25 cellular contexts compared by ENCODE assay signal in the genomic region with DNA sequence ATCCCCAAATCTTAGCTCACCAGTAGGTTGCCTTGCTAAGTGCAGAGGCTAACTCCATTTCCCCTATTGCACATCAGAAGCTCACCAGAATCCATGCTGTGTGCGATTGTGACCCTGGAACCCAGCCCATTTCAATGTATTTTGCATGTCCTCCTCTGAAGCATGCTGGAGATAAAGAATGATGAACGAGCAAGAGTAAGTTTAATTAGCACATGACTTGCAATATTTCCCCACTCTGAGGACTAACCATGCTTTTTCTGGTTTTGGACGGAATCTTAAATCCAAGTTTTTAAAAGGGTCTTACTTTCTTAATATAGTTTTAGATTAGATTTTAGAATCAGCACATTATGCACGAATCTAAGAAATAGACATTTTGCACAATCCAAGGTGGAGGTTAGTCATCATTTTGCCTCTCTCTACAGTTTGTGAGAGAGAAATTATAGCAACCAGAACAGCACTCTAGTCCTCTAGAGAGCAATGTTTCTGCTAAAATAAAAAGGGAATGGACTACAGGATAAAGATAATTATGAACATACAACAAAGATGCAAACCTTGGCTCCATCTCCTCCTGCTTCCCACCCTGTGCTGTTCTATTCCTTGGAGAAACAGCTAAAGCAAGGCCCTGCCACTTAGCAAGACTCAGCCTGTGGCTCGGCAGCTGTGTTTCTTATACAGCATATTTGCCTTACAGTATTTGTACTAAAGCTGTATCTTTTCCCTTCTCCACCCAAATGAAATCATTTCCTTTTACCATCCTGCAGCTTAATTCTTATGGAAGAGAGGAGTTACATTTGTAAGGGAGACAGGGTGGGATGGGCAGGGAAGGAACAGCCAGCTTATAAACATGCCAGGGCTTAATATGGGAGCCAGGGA. TPM values are rescaled to one million over a fixed set of nuclear protein-coding genes. Genes with fewer than 3 reads are reported as not detected.
A peak's percentile ranks its signal among the peaks of the same experiment; 100 is the strongest.
DNase-seq lines count a peak whose midpoint lies in the region; ATAC-seq, FAIRE-seq and TF ChIP-seq lines count a peak whose summit lies in the region.
"Had no signal": no experiment of that assay in that cellular context is flagged by ENCODE, and none has a peak within 500 bp of the region (broad histone marks: within the 10 kb centered on the region; RNA-seq: fewer than 3 reads in every experiment).

No MANE protein-coding gene starts in this region.

- CTCF ChIA-PET in HepG2 (lab: Yijun Ruan, JAX; ENCODE audit: low intra/inter-chr PET ratio, low total read pairs) = no interaction called here

- H3K27me3 ChIP-seq in HepG2 (ENCODE audit: control insufficient read depth in 1 of 2, insufficient read depth in 2 of 2, low read length in 2 of 2) (no peaks in the 10 kb centered on the region), right lobe of liver (no peaks in the 10 kb centered on the region), neural progenitor cell (no peaks in the 10 kb centered on the region), uterus (no peaks in the 10 kb centered on the region)
- H3K27me3 ChIP-seq: colonic mucosa, MG63, Peyer's patch, vagina had no signal

- peaks cover 9% of the 10 kb centered on the region for H3K27me3 Mint-ChIP-seq in neural progenitor cell (ENCODE audit: insufficient read depth, low read depth)

- H3K4me3 ChIP-seq in HepG2 (replicated peaks in 1 of 3; ENCODE audit: insufficient read depth in 1 of 3, low read depth in 2 of 3, low read length in 3 of 3) (no peak overlapping the region), right lobe of liver (no peak overlapping the region), fibroblast of the aortic adventitia (ENCODE audit: low read depth, low read length) (no peak overlapping the region), neural progenitor cell (no peak overlapping the region), uterus (no peak overlapping the region)
- H3K4me3 ChIP-seq: colonic mucosa, HAP-1, MG63, Peyer's patch, skin epidermis, vagina had no signal

- FAIRE-seq in HepG2 (lab: Jason Lieb, UNC) = no peak
- FAIRE-seq: A204.1 had no signal

- peaks cover 20% of the 10 kb centered on the region for H3K4me1 Mint-ChIP-seq in neural progenitor cell
- H3K4me1 Mint-ChIP-seq: stimulated activated naive CD8-positive, alpha-beta T cell treated with anti-CD3 and anti-CD28 coated beads, Interleukin-15, amount 100 ng/mL, for 72 hours had no signal

- no peak overlapping the region for H3K27ac Mint-ChIP-seq in neural progenitor cell
- H3K27ac Mint-ChIP-seq: activated naive CD4-positive, alpha-beta T cell treated with anti-CD3 and anti-CD28 coated beads for 36 hours; stimulated activated naive CD8-positive, alpha-beta T cell treated with anti-CD3 and anti-CD28 coated beads, Interleukin-15, amount 100 ng/mL, for 72 hours had no signal

- BruUV-seq in HepG2 (replicated peaks; lab: Mats Ljungman, UMichigan) = no TSS peak

- H2AFZ ChIP-seq in HepG2 (ENCODE audit: low read length) (no peak overlapping the region), neural progenitor cell (replicated peaks) (peak overlapping the region; percentile 90)

- in situ Hi-C loops in HepG2 (cut with HindIII; ENCODE audit: extremely low pct_ligation_motif_present, low pct_unique_long_range_greater_than_20kb) = no loop called here

- no peak for TF ChIP-seq CTCF in HepG2 (CRISPR knock-in tag; IDR thresholded peaks at IDR 0.05)
- TF ChIP-seq CTCF in right lobe of liver (IDR thresholded peaks at IDR 0.05) = no peak
- no peak for TF ChIP-seq CTCF in fibroblast of the aortic adventitia (IDR thresholded peaks at IDR 0.05; ENCODE audit: insufficient read depth, low read length)
- no peak for TF ChIP-seq CTCF in neural progenitor cell (IDR thresholded peaks at IDR 0.05)
- no peak for TF ChIP-seq CTCF in uterus (IDR thresholded peaks at IDR 0.05)

- no peaks in the 10 kb centered on the region for H4K20me1 ChIP-seq in HepG2 (ENCODE audit: insufficient read depth, low read length)
- no peaks in the 10 kb centered on the region for H4K20me1 ChIP-seq in neural progenitor cell (ENCODE audit: low read depth)

- H3K9me3 Mint-ChIP-seq in neural progenitor cell = peaks cover 3% of the 10 kb centered on the region
- H3K9me3 Mint-ChIP-seq: activated naive CD4-positive, alpha-beta T cell treated with anti-CD3 and anti-CD28 coated beads for 36 hours; activated T-cell treated with anti-CD3 and anti-CD28 coated beads, Interleukin-2, amount 50 U/mL, for 4 hours; stimulated activated naive CD8-positive, alpha-beta T cell treated with anti-CD3 and anti-CD28 coated beads, Interleukin-15, amount 100 ng/mL, for 72 hours had no signal

- no peaks in the 10 kb centered on the region for H3F3A ChIP-seq in neural progenitor cell (ENCODE audit: low read depth)

- no peak for TF ChIP-seq EP300 in HepG2 (IDR thresholded peaks at IDR 0.05; ENCODE audit: low read depth in 2 of 2, low read length in 2 of 2)
- TF ChIP-seq EP300 in HepG2 (CRISPR knock-in tag; IDR thresholded peaks at IDR 0.05; ENCODE audit: borderline replicate concordance) = no peak

- H3K79me2 ChIP-seq in HepG2 (ENCODE audit: insufficient read depth, low read length) = no peaks in the 10 kb centered on the region
- H3K79me2 ChIP-seq in neural progenitor cell (ENCODE audit: low read depth) = no peaks in the 10 kb centered on the region

- H3K36me3 ChIP-seq in HepG2 (replicated peaks in 1 of 2; ENCODE audit: control insufficient read depth in 1 of 2, insufficient read depth in 2 of 2, low read length in 2 of 2) (no peaks in the 10 kb centered on the region), right lobe of liver (no peaks in the 10 kb centered on the region), neural progenitor cell (no peaks in the 10 kb centered on the region), uterus (no peaks in the 10 kb centered on the region)
- H3K36me3 ChIP-seq: colonic mucosa, HAP-1, MG63, Peyer's patch, vagina had no signal

- H3K36me3 Mint-ChIP-seq in neural progenitor cell = no peaks in the 10 kb centered on the region

- POLR2A ChIA-PET in HepG2 (lab: Yijun Ruan, JAX) = no interaction called here

- H3K27ac ChIP-seq in HepG2 (ENCODE audit: extremely low read length, insufficient read depth, low read length) = no peak overlapping the region
- H3K27ac ChIP-seq in right lobe of liver = no peak overlapping the region
- no peak overlapping the region for H3K27ac ChIP-seq in neural progenitor cell
- peak overlapping the region; percentile 58 to 71 for H3K27ac ChIP-seq in uterus
- H3K27ac ChIP-seq: colonic mucosa, Peyer's patch, vagina had no signal

- TF ChIP-seq RAD21 in HepG2 (CRISPR knock-in tag; IDR thresholded peaks at IDR 0.05) = no peak

- TF ChIP-seq POLR2A in HepG2 (IDR thresholded peaks at IDR 0.05; ENCODE audit: insufficient read depth in 1 of 2, low read depth in 2 of 2, low read length in 2 of 2) (no peak), right lobe of liver (IDR thresholded peaks at IDR 0.05) (no peak), uterus (IDR thresholded peaks at IDR 0.05) (no peak)

- intact Hi-C loops in HepG2 (cut with micrococcal nuclease; ENCODE audit: unreplicated experiment) = no loop called here
- intact Hi-C loops in right lobe of liver (cut with DNase I) = no loop called here
- intact Hi-C loops in uterus (cut with DNase I; ENCODE audit: low total_unique reads) = no loop called here

- ATAC-seq in HepG2 (no peak), right lobe of liver (no peak), GM18511 (IDR thresholded peaks at IDR 0.05; ENCODE audit: unreplicated experiment) (no peak)
- ATAC-seq: activated T-cell treated with anti-CD3 and anti-CD28 coated beads, Interleukin-2, amount 50 U/mL, for 4 hours; left lobe of liver; stimulated activated naive CD8-positive, alpha-beta T cell treated with anti-CD3 and anti-CD28 coated beads, Interleukin-15, amount 100 ng/mL, for 72 hours had no signal

- H3K4me1 ChIP-seq in HepG2 (ENCODE audit: insufficient read depth, low read length) (no peaks in the 10 kb centered on the region), right lobe of liver (no peaks in the 10 kb centered on the region), neural progenitor cell (peaks cover 2% of the 10 kb centered on the region), uterus (peaks cover 7 to 13% of the 10 kb centered on the region in 2 donors)
- H3K4me1 ChIP-seq: colonic mucosa, HAP-1 had no signal

- no peak overlapping the region for H3K4me3 Mint-ChIP-seq in neural progenitor cell
- H3K4me3 Mint-ChIP-seq: activated naive CD4-positive, alpha-beta T cell treated with anti-CD3 and anti-CD28 coated beads for 36 hours; activated T-cell treated with anti-CD3 and anti-CD28 coated beads, Interleukin-2, amount 50 U/mL, for 4 hours; stimulated activated naive CD8-positive, alpha-beta T cell treated with anti-CD3 and anti-CD28 coated beads, Interleukin-15, amount 100 ng/mL, for 72 hours had no signal

- WGBS in HepG2 (ENCODE audit: low lambda C conversion rate) = 2% methylated on average over 5 of the region's 5 CpGs
- WGBS in right lobe of liver (ENCODE audit: insufficient coverage, low coverage, low lambda C conversion rate, missing lambda C conversion rate) = 44% methylated on average over 5 of the region's 5 CpGs

- DNase-seq in HepG2 (ENCODE audit: low spot score) = no peak
- DNase-seq in right lobe of liver = no peak
- DNase-seq in fibroblast of the aortic adventitia (ENCODE audit: low read depth) = peak; percentile 56
- DNase-seq in neural progenitor cell (ENCODE audit: low spot score) = no peak
- no peak for DNase-seq in uterus
- no peak for DNase-seq in H4 (ENCODE audit: low spot score)
- DNase-seq in stimulated activated CD4-positive, alpha-beta T cell treated with anti-CD3 and anti-CD28 coated beads, Interleukin-4, amount 100 ng/mL, for 24 hours = no peak
- DNase-seq: activated naive CD4-positive, alpha-beta T cell treated with anti-CD3 and anti-CD28 coated beads for 36 hours; activated T-cell treated with anti-CD3 and anti-CD28 coated beads, Interleukin-2, amount 50 U/mL, for 4 hours; C1 segment of cervical spinal cord; colonic mucosa; MG63; NCI-H1694; NCI-H345; NK-92 treated with Interleukin-12 subunit alpha and Interleukin-12 subunit beta, amount 100 ng/mL, for 24 hours; Peyer's patch; SK-N-SH; stimulated activated CD4-positive, alpha-beta T cell treated with anti-CD3 and anti-CD28 coated beads, Interleukin-2, amount 100 ng/mL, for 48 hours; stimulated activated naive CD8-positive, alpha-beta T cell treated with anti-CD3 and anti-CD28 coated beads, Interleukin-15, amount 100 ng/mL, for 72 hours had no signal

- no peaks in the 10 kb centered on the region for H3K9me3 ChIP-seq in HepG2 (ENCODE audit: low read length)
- no peaks in the 10 kb centered on the region for H3K9me3 ChIP-seq in right lobe of liver
- H3K9me3 ChIP-seq in neural progenitor cell (ENCODE audit: low read depth) = no peaks in the 10 kb centered on the region
- H3K9me3 ChIP-seq in uterus = no peaks in the 10 kb centered on the region
- H3K9me3 ChIP-seq: colonic mucosa, HAP-1, MG63, Peyer's patch, SK-N-SH, vagina had no signal

- H3K4me2 ChIP-seq in HepG2 (ENCODE audit: low read depth, low read length) (no peak overlapping the region), neural progenitor cell (no peak overlapping the region)
- H3K4me2 ChIP-seq: SK-N-SH had no signal

- H3K9ac ChIP-seq in HepG2 (ENCODE audit: insufficient read depth, low read depth, low read length) (no peak overlapping the region), neural progenitor cell (no peak overlapping the region)
- H3K9ac ChIP-seq: SK-N-SH had no signal

RNA-seq across cellular contexts. Expression of a gene that starts 24.9 kb away (rescaled TPM):
- not detected in 2 replicates for total RNA-seq in HepG2 (2016; rRNA removed; fragmentation: Illumina TruSeq; extraction: Trizol)
- total RNA-seq in HepG2 (2016; cell fraction: cytosol; rRNA removed; fragmentation: Illumina TruSeq; extraction: Trizol; ENCODE audit: low read depth) = not detected in 2 replicates
- not detected in 2 replicates for total RNA-seq in HepG2 (2016; cell fraction: insoluble cytoplasmic fraction; rRNA removed; fragmentation: Illumina TruSeq; extraction: Trizol)
- total RNA-seq in HepG2 (2016; cell fraction: membrane; rRNA removed; fragmentation: Illumina TruSeq; extraction: Trizol) = not detected in 2 replicates
- total RNA-seq in HepG2 (2016; cell fraction: nucleus; rRNA removed; fragmentation: Illumina TruSeq; extraction: Trizol) = not detected in 2 replicates
- polyA plus RNA-seq in HepG2 (2011; rRNA removed) = not detected in 2 replicates
- polyA plus RNA-seq in HepG2 (2011; cell fraction: cytosol; rRNA removed) = not detected in 2 replicates
- polyA plus RNA-seq in HepG2 (2011; cell fraction: nucleus; rRNA removed) = not detected in 2 replicates
- polyA plus RNA-seq in HepG2 (2012) = 0.05 TPM in 1 of 2 replicates, not detected in the other
- not detected in 2 replicates for polyA plus RNA-seq in HepG2 (2016; cell fraction: cytosol; fragmentation: Illumina TruSeq; extraction: Trizol; ENCODE audit: low read depth)
- polyA plus RNA-seq in HepG2 (2016; cell fraction: insoluble cytoplasmic fraction; fragmentation: Illumina TruSeq; extraction: Trizol; ENCODE audit: low read depth) = not detected in 2 replicates
- not detected in 2 replicates for polyA plus RNA-seq in HepG2 (2016; cell fraction: membrane; fragmentation: Illumina TruSeq; extraction: Trizol; ENCODE audit: low read depth)
- polyA plus RNA-seq in HepG2 (2016; cell fraction: nucleus; fragmentation: Illumina TruSeq; extraction: Trizol; ENCODE audit: insufficient read depth, low read depth) = not detected in 2 replicates
- polyA minus RNA-seq in HepG2 (2011; rRNA and poly(A)+ RNA removed; ENCODE audit: low replicate concordance) = 0.30 TPM in 1 of 2 replicates, not detected in the other
- polyA minus RNA-seq in HepG2 (2011; cell fraction: cytosol; rRNA and poly(A)+ RNA removed) = not detected in 2 replicates
- not detected in 2 replicates for polyA minus RNA-seq in HepG2 (2011; cell fraction: nucleus; rRNA and poly(A)+ RNA removed)
- total RNA-seq in right lobe of liver = 1 to 10 TPM; 2.9 to 8.3 (median 4.2) TPM
- total RNA-seq in fibroblast of the aortic adventitia (ENCODE audit: low replicate concordance) = 306 and 904 TPM in 2 replicates
- total RNA-seq in neural progenitor cell (ENCODE audit: low replicate concordance) = 0.50 and 0.56 TPM in 2 replicates
- 100 to 1,000 TPM; 107 to 329 (median 271) TPM for total RNA-seq in uterus
- total RNA-seq in H4 (2014; rRNA removed; shearing (Covaris generic)) = 16.4 and 18.4 TPM in 2 replicates
- total RNA-seq: activated naive CD4-positive, alpha-beta T cell treated with anti-CD3 and anti-CD28 coated beads for 36 hours had no signal

Comparison
In these comparisons a context has a peak if more than half of its experiments do, and no peak if none do; other contexts are left out.
1. H3K27ac ChIP-seq: peak in uterus (2 of 2); none in HepG2 (single experiment), right lobe of liver (0 of 3) and neural progenitor cell (single experiment).